Comparison of ENCODE assay signal across 1 cellular context in genomic region chr16:5022521-5022920, GRCh38.
TF ChIP-seq lines count a peak whose summit lies in the region.

No MANE protein-coding gene starts in this region.

TF ChIP-seq in HepG2, 621 proteins besides CTCF, POLR2A, EP300 and RAD21:
- no peak for TF ChIP-seq ZNF460 (CRISPR knock-in tag; IDR thresholded peaks at IDR 0.05; ENCODE audit: borderline replicate concordance)
- TF ChIP-seq KDM2A (CRISPR knock-in tag; IDR thresholded peaks at IDR 0.05; ENCODE audit: borderline replicate concordance, low read depth): no peak
- TF ChIP-seq, protein P1, sequence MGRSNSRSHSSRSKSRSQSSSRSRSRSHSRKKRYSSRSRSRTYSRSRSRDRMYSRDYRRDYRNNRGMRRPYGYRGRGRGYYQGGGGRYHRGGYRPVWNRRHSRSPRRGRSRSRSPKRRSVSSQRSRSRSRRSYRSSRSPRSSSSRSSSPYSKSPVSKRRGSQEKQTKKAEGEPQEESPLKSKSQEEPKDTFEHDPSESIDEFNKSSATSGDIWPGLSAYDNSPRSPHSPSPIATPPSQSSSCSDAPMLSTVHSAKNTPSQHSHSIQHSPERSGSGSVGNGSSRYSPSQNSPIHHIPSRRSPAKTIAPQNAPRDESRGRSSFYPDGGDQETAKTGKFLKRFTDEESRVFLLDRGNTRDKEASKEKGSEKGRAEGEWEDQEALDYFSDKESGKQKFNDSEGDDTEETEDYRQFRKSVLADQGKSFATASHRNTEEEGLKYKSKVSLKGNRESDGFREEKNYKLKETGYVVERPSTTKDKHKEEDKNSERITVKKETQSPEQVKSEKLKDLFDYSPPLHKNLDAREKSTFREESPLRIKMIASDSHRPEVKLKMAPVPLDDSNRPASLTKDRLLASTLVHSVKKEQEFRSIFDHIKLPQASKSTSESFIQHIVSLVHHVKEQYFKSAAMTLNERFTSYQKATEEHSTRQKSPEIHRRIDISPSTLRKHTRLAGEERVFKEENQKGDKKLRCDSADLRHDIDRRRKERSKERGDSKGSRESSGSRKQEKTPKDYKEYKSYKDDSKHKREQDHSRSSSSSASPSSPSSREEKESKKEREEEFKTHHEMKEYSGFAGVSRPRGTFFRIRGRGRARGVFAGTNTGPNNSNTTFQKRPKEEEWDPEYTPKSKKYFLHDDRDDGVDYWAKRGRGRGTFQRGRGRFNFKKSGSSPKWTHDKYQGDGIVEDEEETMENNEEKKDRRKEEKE (IDR thresholded peaks at IDR 0.05): no peak
- TF ChIP-seq SCMH1 (CRISPR knock-in tag; IDR thresholded peaks at IDR 0.05; ENCODE audit: borderline replicate concordance): no peak
- no peak for TF ChIP-seq ZNF605 (CRISPR knock-in tag; IDR thresholded peaks at IDR 0.05)
- no peak for TF ChIP-seq ZNF564 (CRISPR knock-in tag; IDR thresholded peaks at IDR 0.05)
- no peak for TF ChIP-seq KDM5A (IDR thresholded peaks at IDR 0.05; ENCODE audit: borderline replicate concordance, low read length)
- TF ChIP-seq SMAD1 (CRISPR knock-in tag; IDR thresholded peaks at IDR 0.05; ENCODE audit: borderline replicate concordance, low read depth): no peak
- TF ChIP-seq AHDC1 (CRISPR knock-in tag; IDR thresholded peaks at IDR 0.05; ENCODE audit: borderline replicate concordance): no peak
- TF ChIP-seq ZNF33B (CRISPR knock-in tag; IDR thresholded peaks at IDR 0.05): no peak
- no peak for TF ChIP-seq HOXA7 (CRISPR knock-in tag; IDR thresholded peaks at IDR 0.05)
- TF ChIP-seq ZNF232 (CRISPR knock-in tag; IDR thresholded peaks at IDR 0.05; ENCODE audit: borderline replicate concordance): no peak
- TF ChIP-seq POLR2AphosphoS2 (IDR thresholded peaks at IDR 0.05; ENCODE audit: low read depth, low read length): no peak
- no peak for TF ChIP-seq FOSL1 (CRISPR knock-in tag; IDR thresholded peaks at IDR 0.05; ENCODE audit: borderline replicate concordance)
- TF ChIP-seq ZEB1 (IDR thresholded peaks at IDR 0.05; ENCODE audit: insufficient replicate concordance, low read depth): no peak
